8 cellular contexts compared by ENCODE assay signal in the genomic region with DNA sequence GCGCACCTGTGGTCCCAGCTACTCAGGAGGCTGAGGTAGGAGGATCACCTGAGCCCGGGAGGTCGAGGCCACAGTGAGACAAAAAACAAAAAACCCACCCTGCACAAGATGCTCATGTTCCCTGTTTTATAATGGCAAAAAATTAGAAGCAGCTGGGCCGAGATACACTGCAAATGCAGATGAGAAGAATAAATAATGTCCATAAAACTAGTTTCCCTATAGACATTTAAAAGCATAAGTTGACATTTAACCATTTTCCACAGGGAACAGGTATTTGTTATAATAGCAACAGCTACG. TPM values are rescaled to one million over a fixed set of nuclear protein-coding genes. Genes with fewer than 3 reads are reported as not detected.
DNase-seq lines count a peak whose midpoint lies in the region; ATAC-seq and TF ChIP-seq lines count a peak whose summit lies in the region.

No MANE protein-coding gene starts in this region.

- ATAC-seq in HG02981 (IDR thresholded peaks at IDR 0.05; ENCODE audit: unreplicated experiment) (no peak), GM19463 (IDR thresholded peaks at IDR 0.05; ENCODE audit: unreplicated experiment) (no peak)

- H3K36me3 Mint-ChIP-seq in CD14-positive monocyte: peaks cover 0 to 3% of the 10 kb centered on the region in 2 donors

- peaks cover 24% of the 10 kb centered on the region for H4K20me1 ChIP-seq in Loucy (ENCODE audit: insufficient read depth, low read length, poor library complexity, severe bottlenecking)

- H3K4me1 Mint-ChIP-seq in CD14-positive monocyte: peaks cover 20% of the 10 kb centered on the region

- WGBS in ectodermal cell, 2 experiments: 78 to 89% methylated on average over 4 to 5 of the region's 5 CpGs

- H3K27ac ChIP-seq in ectodermal cell (ENCODE audit: insufficient read depth, low read depth, low read length, poor library complexity, severe bottlenecking): no peak overlapping the region

- no peaks in the 10 kb centered on the region for H3K9me3 ChIP-seq in Loucy (ENCODE audit: insufficient read depth, low read depth, low read length)
- H3K9me3 ChIP-seq in ectodermal cell (ENCODE audit: control insufficient read depth, low read length): no peaks in the 10 kb centered on the region
- no peaks in the 10 kb centered on the region for H3K9me3 ChIP-seq in neuron (ENCODE audit: low read length)

- intact Hi-C loops in CD14-positive monocyte (cut with micrococcal nuclease): loop anchor here (1.0 to 5.0 kb wide), 3 partner anchors 36 to 55 kb away; a partner anchor contains a TSS

- H3K36me3 ChIP-seq in Loucy (ENCODE audit: insufficient read depth, low read length) (no peaks in the 10 kb centered on the region), ectodermal cell (ENCODE audit: control insufficient read depth, insufficient read depth, low read length) (no peaks in the 10 kb centered on the region), neuron (ENCODE audit: insufficient read depth, low read length) (no peaks in the 10 kb centered on the region)

- no peaks in the 10 kb centered on the region for H3K27me3 Mint-ChIP-seq in CD14-positive monocyte (ENCODE audit: low read depth in 3 of 3)

- H3K9me2 ChIP-seq in Loucy (replicated peaks; ENCODE audit: low read depth, low read length): no peaks in the 10 kb centered on the region

- peak overlapping the region; percentile 78 to 82 for H3K4me3 Mint-ChIP-seq in CD14-positive monocyte

- H3K4me1 ChIP-seq in Loucy (ENCODE audit: insufficient read depth, low read length, poor library complexity, severe bottlenecking): peaks cover 26% of the 10 kb centered on the region
- H3K4me1 ChIP-seq in ectodermal cell (ENCODE audit: control insufficient read depth, insufficient read depth, low read length): no peaks in the 10 kb centered on the region
- H3K4me1 ChIP-seq in neuron (ENCODE audit: insufficient read depth, low read length): peaks cover 7% of the 10 kb centered on the region

- H3K27ac Mint-ChIP-seq in CD14-positive monocyte: peak overlapping the region in 3 of 7 donors; percentile 12 to 75 (median 74)

- DNase-seq in CD14-positive monocyte (ENCODE audit: low spot score) (no peak), CD1c-positive myeloid dendritic cell (ENCODE audit: extremely low spot score) (no peak), NCI-H2081 (lab: John Stamatoyannopoulos, UW) (no peak)

- H3K4me2 ChIP-seq in Loucy (ENCODE audit: low read depth, low read length, poor library complexity, severe bottlenecking): peak overlapping the region; percentile 81

- H3K4me3 ChIP-seq in Loucy (ENCODE audit: low read length, poor library complexity, severe bottlenecking) (peak overlapping the region; percentile 100), ectodermal cell (ENCODE audit: insufficient read depth, low read depth, low read length) (peak overlapping the region; percentile 62), neuron (ENCODE audit: low read length) (peak overlapping the region; percentile 80)

- peaks cover 0 to 1% (median 0%) of the 10 kb centered on the region in 7 donors for H3K9me3 Mint-ChIP-seq in CD14-positive monocyte

- peaks cover 39% of the 10 kb centered on the region for H3K79me2 ChIP-seq in Loucy (ENCODE audit: insufficient read depth, low read length)

- H3K27me3 ChIP-seq in Loucy (ENCODE audit: insufficient read depth, low read length, poor library complexity, severe bottlenecking) (no peaks in the 10 kb centered on the region), ectodermal cell (ENCODE audit: control insufficient read depth, insufficient read depth, low read length, poor library complexity, severe bottlenecking) (no peaks in the 10 kb centered on the region), neuron (ENCODE audit: insufficient read depth, low read length) (no peaks in the 10 kb centered on the region)

- H3K9ac ChIP-seq in Loucy (ENCODE audit: low read depth, low read length, poor library complexity, severe bottlenecking): peak overlapping the region; percentile 89

- H2AFZ ChIP-seq in Loucy (ENCODE audit: low read length): peak overlapping the region; percentile 100
- peak overlapping the region; percentile 97 for H2AFZ ChIP-seq in neuron (ENCODE audit: low read depth, low read length)

- no peak for TF ChIP-seq CTCF in CD14-positive monocyte (IDR thresholded peaks at IDR 0.05)
- TF ChIP-seq CTCF in Loucy (conservative IDR thresholded peaks at IDR 0.05; ENCODE audit: low read length): no peak

- no peaks in the 10 kb centered on the region for H3F3A ChIP-seq in Loucy (ENCODE audit: low read depth)

RNA-seq across cellular contexts. Expression of a gene that starts 0.5 kb away (rescaled TPM):
- polyA plus RNA-seq in CD14-positive monocyte: 10 to 100 TPM; 27.7 to 27.8 TPM
- 92.9 TPM for polyA plus RNA-seq in ectodermal cell (2013, experiment 1 of 4)
- 92.7 TPM for polyA plus RNA-seq in ectodermal cell (2013, experiment 2 of 4)
- 78.5 TPM for polyA plus RNA-seq in ectodermal cell (2013, experiment 3 of 4)
- 85.6 TPM for polyA plus RNA-seq in ectodermal cell (2013, experiment 4 of 4)

RNA-seq across cellular contexts. Expression of a gene that starts 37.2 kb away (rescaled TPM):
- 10 to 100 TPM; 14.0 to 18.3 TPM for polyA plus RNA-seq in CD14-positive monocyte
- 63.8 TPM for polyA plus RNA-seq in ectodermal cell (2013, experiment 1 of 4)
- polyA plus RNA-seq in ectodermal cell (2013, experiment 2 of 4): 64.7 TPM
- 48.2 TPM for polyA plus RNA-seq in ectodermal cell (2013, experiment 3 of 4)
- 46.7 TPM for polyA plus RNA-seq in ectodermal cell (2013, experiment 4 of 4)
